1 cellular context compared by ENCODE assay signal in genomic region chr5:13946111-13946510, GRCh38.
TF ChIP-seq lines count a peak whose summit lies in the region.

No MANE protein-coding gene starts in this region.

TF ChIP-seq in H1, 55 proteins besides CTCF, POLR2A, EP300 and RAD21:
- TF ChIP-seq ATF2 (IDR thresholded peaks at IDR 0.05; ENCODE audit: low read length) (no peak), CBX8 (IDR thresholded peaks at IDR 0.05; ENCODE audit: borderline replicate concordance, low read depth, low read length) (no peak), SRF (IDR thresholded peaks at IDR 0.05; ENCODE audit: low read depth, low read length) (no peak), TCF12 (IDR thresholded peaks at IDR 0.05; ENCODE audit: low read depth, low read length) (no peak), TBP (IDR thresholded peaks at IDR 0.05; ENCODE audit: low read depth, low read length) (no peak), TAF7 (optimal IDR thresholded peaks at IDR 0.05; ENCODE audit: borderline replicate concordance, low read depth, low read length) (no peak), JUN (IDR thresholded peaks at IDR 0.05; ENCODE audit: low read depth, low read length) (no peak), POLR2AphosphoS5 (IDR thresholded peaks at IDR 0.05; ENCODE audit: low read depth, low read length) (no peak), KDM4A (IDR thresholded peaks at IDR 0.05; ENCODE audit: low read depth, low read length, severe bottlenecking) (no peak), MAX (IDR thresholded peaks at IDR 0.05) (no peak), CHD2 (IDR thresholded peaks at IDR 0.05; ENCODE audit: low read length) (no peak), EZH2 (IDR thresholded peaks at IDR 0.05; ENCODE audit: low read depth, low read length, severe bottlenecking) (no peak), GTF2F1 (IDR thresholded peaks at IDR 0.05; ENCODE audit: borderline replicate concordance, low read depth, low read length) (no peak), NANOG (IDR thresholded peaks at IDR 0.05; ENCODE audit: insufficient read depth, low read depth, low read length, poor library complexity, severe bottlenecking) (no peak), POU5F1 (IDR thresholded peaks at IDR 0.05; ENCODE audit: low read depth, low read length) (no peak), ASH2L (IDR thresholded peaks at IDR 0.05; ENCODE audit: low read length) (no peak), BACH1 (IDR thresholded peaks at IDR 0.05; ENCODE audit: low read length) (no peak), CHD7 (IDR thresholded peaks at IDR 0.05; ENCODE audit: insufficient replicate concordance, low read length) (no peak), E2F6 (IDR thresholded peaks at IDR 0.05) (no peak), PHF8 (conservative IDR thresholded peaks at IDR 0.05; ENCODE audit: low read depth, low read length) (no peak)
